8 cellular contexts compared by ENCODE assay signal in genomic region chr22:46072030-46072881, GRCh38.
DNase-seq lines count a peak whose midpoint lies in the region; ATAC-seq, FAIRE-seq and TF ChIP-seq lines count a peak whose summit lies in the region.

No MANE protein-coding gene starts in this region.

- no peaks in the 10 kb centered on the region for H4K20me1 ChIP-seq in K562 (replicated peaks; ENCODE audit: control insufficient read depth, insufficient read depth, low read length)

- ATAC-seq in GM21360 (IDR thresholded peaks at IDR 0.05; ENCODE audit: unreplicated experiment) (peak; percentile 24), K562 (no peak), GM21515 (IDR thresholded peaks at IDR 0.05; ENCODE audit: unreplicated experiment) (no peak)

- no peak for TF ChIP-seq EP300 in K562 (IDR thresholded peaks at IDR 0.05; ENCODE audit: low read length)

- no peak for TF ChIP-seq CTCF in K562 (IDR thresholded peaks at IDR 0.05 in 2 of 3, conservative IDR thresholded peaks at IDR 0.05 in 1 of 3; ENCODE audit: insufficient read depth in 2 of 3, low read depth in 1 of 3, low read length in 3 of 3)

- no peak for TF ChIP-seq RAD21 in K562 (CRISPR knock-in tag; conservative IDR thresholded peaks at IDR 0.05 in 1 of 2, IDR thresholded peaks at IDR 0.05 in 1 of 2)

- no peak overlapping the region for H2AFZ ChIP-seq in K562 (ENCODE audit: low read depth, low read length)

- no peaks in the 10 kb centered on the region for H3K79me2 ChIP-seq in K562 (ENCODE audit: control insufficient read depth, insufficient read depth, low read length)

- no peaks in the 10 kb centered on the region for H3K36me3 ChIP-seq in K562 (ENCODE audit: control insufficient read depth, insufficient read depth, low read length)

- no peaks in the 10 kb centered on the region for H3K9me1 ChIP-seq in K562 (ENCODE audit: control insufficient read depth, insufficient read depth, low read length)

- WGBS in K562 (ENCODE audit: insufficient coverage, low coverage, missing lambda C conversion rate) = 73% methylated on average over 4 of the region's 91 CpGs

- peaks cover 0 to 26% of the 10 kb centered on the region in 2 experiments; a peak in 3 of 5 replicates for H3K4me1 ChIP-seq in K562 (replicated peaks in 1 of 2; ENCODE audit: control insufficient read depth in 2 of 2, insufficient read depth in 2 of 2, low read length in 2 of 2)

- FAIRE-seq in K562 (lab: Jason Lieb, UNC) = no peak

- CTCF ChIA-PET in K562 (lab: Yijun Ruan, JAX; ENCODE audit: low intra/inter-chr PET ratio) = no interaction called here

- in situ Hi-C loops in ACHN (cut with HindIII; ENCODE audit: low pct_ligation_motif_present, low pct_unique_long_range_greater_than_20kb, low sequenced_read_pairs) = no loop called here
- in situ Hi-C loops in K562 (cut with MboI) = no loop called here

- no peaks in the 10 kb centered on the region for H3K9me3 ChIP-seq in K562 (replicated peaks; ENCODE audit: control insufficient read depth, insufficient read depth, low read depth, low read length)

- DNase-seq in ACHN (peak; percentile 53), RKO (ENCODE audit: low spot score) (peak; percentile 67), K562 (ENCODE audit: extremely low read depth in 1 of 4, low spot score in 3 of 4) (no peak), iris pigment epithelial cell (ENCODE audit: low read depth) (peak; percentile 77), cerebellar nuclear complex (lab: John Stamatoyannopoulos, UW) (no peak)
- peak; percentile 62 to 73 for DNase-seq in stimulated activated CD4-positive, alpha-beta T cell treated with anti-CD3 and anti-CD28 coated beads, Interleukin-2, amount 100 ng/mL, for 24 hours

- no TSS peak for BruUV-seq in K562 (replicated peaks; lab: Mats Ljungman, UMichigan)

- H3K27ac ChIP-seq in K562 (ENCODE audit: extremely low read depth, low read depth, low read length) = no peak overlapping the region

- POLR2A ChIA-PET in K562 (lab: Yijun Ruan, JAX) = interaction anchor here (1.8 kb wide), 1 partner anchor 13 kb away, joined by 7 read pairs; no protein-coding TSS in a partner anchor

- intact Hi-C loops in K562 (cut with micrococcal nuclease) = no loop called here

- no peak overlapping the region for H3K9ac ChIP-seq in K562 (ENCODE audit: insufficient read depth in 1 of 2, low read depth in 2 of 2, low read length in 2 of 2)

- H3K27me3 ChIP-seq in K562 (ENCODE audit: control insufficient read depth in 2 of 2, insufficient read depth in 2 of 2, low read length in 2 of 2) = no peaks in the 10 kb centered on the region

- H3K4me3 ChIP-seq in K562 = no peak overlapping the region

- no peak for TF ChIP-seq POLR2A in K562 (conservative IDR thresholded peaks at IDR 0.05)

- H3K4me2 ChIP-seq in K562 (ENCODE audit: insufficient read depth, low read length) = no peak overlapping the region

TF ChIP-seq in K562, 482 proteins besides CTCF, POLR2A, EP300 and RAD21:
- TF ChIP-seq SMARCA5 (IDR thresholded peaks at IDR 0.05) = no peak
- TF ChIP-seq ZBTB33 (CRISPR knock-in tag; IDR thresholded peaks at IDR 0.05) = peak; percentile 74
TF ChIP-seq in K562: peak in this region for 1.

Comparison
In these comparisons a context has a peak if more than half of its experiments do, and no peak if none do; other contexts are left out.
1. DNase-seq: peak in ACHN (single experiment), RKO (single experiment), iris pigment epithelial cell (single experiment) and stimulated activated CD4-positive, alpha-beta T cell treated with anti-CD3 and anti-CD28 coated beads, Interleukin-2, amount 100 ng/mL, for 24 hours (2 of 2); none in K562 (0 of 4) and cerebellar nuclear complex (0 of 2).